ENCODE assay signal across 8 cellular contexts in the genomic region with DNA sequence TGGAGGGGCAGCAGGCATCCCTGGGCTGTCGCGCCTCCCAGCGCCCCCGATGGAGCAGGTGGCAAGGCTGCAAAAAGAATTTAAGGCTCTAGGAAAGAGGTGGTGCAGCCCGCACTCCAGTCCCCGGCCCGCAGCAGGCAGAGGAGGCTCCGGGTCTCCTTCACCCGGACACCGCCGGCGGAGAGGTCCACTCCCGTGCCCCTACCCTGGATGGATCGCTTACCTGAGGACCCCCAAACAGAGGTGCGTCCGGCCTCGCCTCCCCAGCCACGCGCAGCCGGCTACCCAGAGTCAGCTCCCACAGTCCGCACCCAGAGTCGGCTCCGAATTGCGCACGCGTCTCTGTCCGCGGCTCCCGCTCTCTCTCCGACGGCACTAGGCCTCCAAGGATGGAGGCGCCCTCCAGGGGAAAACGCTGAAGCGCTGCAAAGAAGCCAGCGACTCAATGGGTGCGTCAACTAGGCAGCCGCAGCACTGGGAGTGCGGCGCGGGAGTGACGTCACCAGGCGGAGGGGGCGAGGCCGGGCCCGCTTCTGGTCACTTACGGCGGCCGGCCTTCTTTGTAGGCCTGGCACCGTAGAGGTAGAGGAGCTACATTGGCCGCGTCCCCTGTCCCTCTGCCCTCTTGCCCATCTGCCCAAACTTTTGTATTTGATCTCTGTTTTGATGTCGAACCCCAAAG. TPM values are rescaled to one million over a fixed set of nuclear protein-coding genes. Genes with fewer than 3 reads are reported as not detected.
DNase-seq lines count a peak whose midpoint lies in the region; ATAC-seq and TF ChIP-seq lines count a peak whose summit lies in the region.

A gene with protein sequence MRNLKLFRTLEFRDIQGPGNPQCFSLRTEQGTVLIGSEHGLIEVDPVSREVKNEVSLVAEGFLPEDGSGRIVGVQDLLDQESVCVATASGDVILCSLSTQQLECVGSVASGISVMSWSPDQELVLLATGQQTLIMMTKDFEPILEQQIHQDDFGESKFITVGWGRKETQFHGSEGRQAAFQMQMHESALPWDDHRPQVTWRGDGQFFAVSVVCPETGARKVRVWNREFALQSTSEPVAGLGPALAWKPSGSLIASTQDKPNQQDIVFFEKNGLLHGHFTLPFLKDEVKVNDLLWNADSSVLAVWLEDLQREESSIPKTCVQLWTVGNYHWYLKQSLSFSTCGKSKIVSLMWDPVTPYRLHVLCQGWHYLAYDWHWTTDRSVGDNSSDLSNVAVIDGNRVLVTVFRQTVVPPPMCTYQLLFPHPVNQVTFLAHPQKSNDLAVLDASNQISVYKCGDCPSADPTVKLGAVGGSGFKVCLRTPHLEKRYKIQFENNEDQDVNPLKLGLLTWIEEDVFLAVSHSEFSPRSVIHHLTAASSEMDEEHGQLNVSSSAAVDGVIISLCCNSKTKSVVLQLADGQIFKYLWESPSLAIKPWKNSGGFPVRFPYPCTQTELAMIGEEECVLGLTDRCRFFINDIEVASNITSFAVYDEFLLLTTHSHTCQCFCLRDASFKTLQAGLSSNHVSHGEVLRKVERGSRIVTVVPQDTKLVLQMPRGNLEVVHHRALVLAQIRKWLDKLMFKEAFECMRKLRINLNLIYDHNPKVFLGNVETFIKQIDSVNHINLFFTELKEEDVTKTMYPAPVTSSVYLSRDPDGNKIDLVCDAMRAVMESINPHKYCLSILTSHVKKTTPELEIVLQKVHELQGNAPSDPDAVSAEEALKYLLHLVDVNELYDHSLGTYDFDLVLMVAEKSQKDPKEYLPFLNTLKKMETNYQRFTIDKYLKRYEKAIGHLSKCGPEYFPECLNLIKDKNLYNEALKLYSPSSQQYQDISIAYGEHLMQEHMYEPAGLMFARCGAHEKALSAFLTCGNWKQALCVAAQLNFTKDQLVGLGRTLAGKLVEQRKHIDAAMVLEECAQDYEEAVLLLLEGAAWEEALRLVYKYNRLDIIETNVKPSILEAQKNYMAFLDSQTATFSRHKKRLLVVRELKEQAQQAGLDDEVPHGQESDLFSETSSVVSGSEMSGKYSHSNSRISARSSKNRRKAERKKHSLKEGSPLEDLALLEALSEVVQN (N-terminal part only) (minus strand): TSS at position 484 of the 682 bp plus-strand sequence. CDS start 2,978 bp downstream, outside the sequence.

- H3K9me3 ChIP-seq in ovary (no peaks in the 10 kb centered on the region), thyroid gland (no peaks in the 10 kb centered on the region)

- H3K27me3 ChIP-seq in ovary = no peaks in the 10 kb centered on the region
- H3K27me3 ChIP-seq in thyroid gland = no peaks in the 10 kb centered on the region

- H3K27ac ChIP-seq in ovary = peak within 1 kb of the TSS; percentile 69 to 87
- peak within 1 kb of the TSS; percentile 86 to 96 (median 89) for H3K27ac ChIP-seq in thyroid gland

- WGBS in ovary, 3 donors = 0 to 1% (median 0%) methylated on average over 25 to 52 of the region's 52 CpGs
- 0 to 1% methylated on average over 1 to 49 of the region's 52 CpGs for WGBS in thyroid gland, 2 donors

- H3K9me3 Mint-ChIP-seq in activated naive CD4-positive, alpha-beta T cell treated with anti-CD3 and anti-CD28 coated beads, Interleukin-2, amount 50 U/mL, for 72 hours = no peaks in the 10 kb centered on the region

- TF ChIP-seq POLR2A in GM10847 (IDR thresholded peaks at IDR 0.05; ENCODE audit: extremely low read depth, insufficient read length) (peak; percentile 48), ovary (IDR thresholded peaks at IDR 0.05) (peak; percentile 54), thyroid gland (IDR thresholded peaks at IDR 0.05) (peak in 1 of 2 donors; percentile 74)

- H3K36me3 Mint-ChIP-seq in activated naive CD4-positive, alpha-beta T cell treated with anti-CD3 and anti-CD28 coated beads, Interleukin-2, amount 50 U/mL, for 72 hours = peaks cover 0 to 17% of the 10 kb centered on the region in 2 donors

- TF ChIP-seq CTCF in ovary (IDR thresholded peaks at IDR 0.05) = peak in 2 of 3 donors; percentile 18
- TF ChIP-seq CTCF in thyroid gland (IDR thresholded peaks at IDR 0.05) = peak in 2 of 6 experiments; percentile 13 to 34

- H3K4me3 ChIP-seq in ovary (peak within 1 kb of the TSS; percentile 44), thyroid gland (replicated peaks in 1 of 3) (peak within 1 kb of the TSS; percentile 76 to 99 (median 95))

- ATAC-seq in HG02610 (IDR thresholded peaks at IDR 0.05; ENCODE audit: unreplicated experiment) (peak; percentile 90), SK-N-SH treated with all-trans-retinoic acid at 6 μM for 48 hours (peak; percentile 92)
- peak; percentile 91 to 93 for ATAC-seq in activated naive CD4-positive, alpha-beta T cell treated with anti-CD3 and anti-CD28 coated beads, Interleukin-2, amount 50 U/mL, for 72 hours

- intact Hi-C loops in head of caudate nucleus (cut with DNase I) = loop anchor here (10.0 kb wide), 2 partner anchors 81 to 191 kb away; a partner anchor contains a TSS
- intact Hi-C loops in ovary (cut with DNase I) = loop anchor here in 1 of 4 donors (1.0 kb wide), 1 partner anchor 80 kb away; a partner anchor contains a TSS
- intact Hi-C loops in thyroid gland (cut with DNase I) = no loop called here

- no peak for TF ChIP-seq EP300 in ovary (IDR thresholded peaks at IDR 0.05)

- DNase-seq in NCI-H1092 (lab: John Stamatoyannopoulos, UW) (peak; percentile 93), head of caudate nucleus (peak; percentile 82 to 98 (median 95)), ovary (peak; percentile 91 to 95 (median 94)), thyroid gland (peak; percentile 92 to 93)
- DNase-seq in activated naive CD4-positive, alpha-beta T cell treated with anti-CD3 and anti-CD28 coated beads, Interleukin-2, amount 50 U/mL, for 72 hours (ENCODE audit: low spot score in 2 of 2) = peak; percentile 87 to 91

- H3K27ac Mint-ChIP-seq in activated naive CD4-positive, alpha-beta T cell treated with anti-CD3 and anti-CD28 coated beads, Interleukin-2, amount 50 U/mL, for 72 hours = peak within 1 kb of the TSS; percentile 98 to 99

- H3K4me1 ChIP-seq in ovary (ENCODE audit: insufficient read depth) (peaks cover 5% of the 10 kb centered on the region), thyroid gland (peaks cover 15 to 44% of the 10 kb centered on the region in 2 donors)

- H3K36me3 ChIP-seq in ovary (no peaks in the 10 kb centered on the region), thyroid gland (no peaks in the 10 kb centered on the region)

TF ChIP-seq in SK-N-SH treated with all-trans-retinoic acid at 6 μM for 48 hours, 23 proteins besides CTCF, POLR2A, EP300 and RAD21:
- TF ChIP-seq ZNF70 (CRISPR knock-in tag; IDR thresholded peaks at IDR 0.05) (no peak), OSR1 (CRISPR knock-in tag; IDR thresholded peaks at IDR 0.05) (no peak), ZNF565 (CRISPR knock-in tag; conservative IDR thresholded peaks at IDR 0.05; ENCODE audit: low read depth) (0 out of 2 replicates have a peak, but pooled peaks have one; percentile 36)
- TF ChIP-seq, protein P1, sequence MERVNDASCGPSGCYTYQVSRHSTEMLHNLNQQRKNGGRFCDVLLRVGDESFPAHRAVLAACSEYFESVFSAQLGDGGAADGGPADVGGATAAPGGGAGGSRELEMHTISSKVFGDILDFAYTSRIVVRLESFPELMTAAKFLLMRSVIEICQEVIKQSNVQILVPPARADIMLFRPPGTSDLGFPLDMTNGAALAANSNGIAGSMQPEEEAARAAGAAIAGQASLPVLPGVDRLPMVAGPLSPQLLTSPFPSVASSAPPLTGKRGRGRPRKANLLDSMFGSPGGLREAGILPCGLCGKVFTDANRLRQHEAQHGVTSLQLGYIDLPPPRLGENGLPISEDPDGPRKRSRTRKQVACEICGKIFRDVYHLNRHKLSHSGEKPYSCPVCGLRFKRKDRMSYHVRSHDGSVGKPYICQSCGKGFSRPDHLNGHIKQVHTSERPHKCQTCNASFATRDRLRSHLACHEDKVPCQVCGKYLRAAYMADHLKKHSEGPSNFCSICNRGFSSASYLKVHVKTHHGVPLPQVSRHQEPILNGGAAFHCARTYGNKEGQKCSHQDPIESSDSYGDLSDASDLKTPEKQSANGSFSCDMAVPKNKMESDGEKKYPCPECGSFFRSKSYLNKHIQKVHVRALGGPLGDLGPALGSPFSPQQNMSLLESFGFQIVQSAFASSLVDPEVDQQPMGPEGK (CRISPR knock-in tag; IDR thresholded peaks at IDR 0.05; ENCODE audit: borderline replicate concordance) = peak; percentile 77; the same call in 1 of the 2 replicates
- TF ChIP-seq, protein P2, sequence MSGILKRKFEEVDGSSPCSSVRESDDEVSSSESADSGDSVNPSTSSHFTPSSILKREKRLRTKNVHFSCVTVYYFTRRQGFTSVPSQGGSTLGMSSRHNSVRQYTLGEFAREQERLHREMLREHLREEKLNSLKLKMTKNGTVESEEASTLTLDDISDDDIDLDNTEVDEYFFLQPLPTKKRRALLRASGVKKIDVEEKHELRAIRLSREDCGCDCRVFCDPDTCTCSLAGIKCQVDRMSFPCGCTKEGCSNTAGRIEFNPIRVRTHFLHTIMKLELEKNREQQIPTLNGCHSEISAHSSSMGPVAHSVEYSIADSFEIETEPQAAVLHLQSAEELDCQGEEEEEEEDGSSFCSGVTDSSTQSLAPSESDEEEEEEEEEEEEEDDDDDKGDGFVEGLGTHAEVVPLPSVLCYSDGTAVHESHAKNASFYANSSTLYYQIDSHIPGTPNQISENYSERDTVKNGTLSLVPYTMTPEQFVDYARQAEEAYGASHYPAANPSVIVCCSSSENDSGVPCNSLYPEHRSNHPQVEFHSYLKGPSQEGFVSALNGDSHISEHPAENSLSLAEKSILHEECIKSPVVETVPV (CRISPR knock-in tag; IDR thresholded peaks at IDR 0.05) = no peak

RNA-seq across cellular contexts. Expression of the gene that starts here (rescaled TPM):
- 10 to 100 TPM; 22.0 to 32.4 TPM for total RNA-seq in activated naive CD4-positive, alpha-beta T cell treated with anti-CD3 and anti-CD28 coated beads, Interleukin-2, amount 50 U/mL, for 72 hours
- 10 to 100 TPM; 17.9 to 70.9 (median 36.5) TPM for total RNA-seq in ovary
- 10 to 100 TPM; 15.7 to 34.3 TPM for polyA plus RNA-seq in ovary
- total RNA-seq in thyroid gland = 10 to 100 TPM; 31.3 to 37.8 (median 34.4) TPM

Comparison
In these comparisons a context has a peak if more than half of its experiments do, and no peak if none do; other contexts are left out.
1. Peak in every context shown above with its lines: DNase-seq, ATAC-seq, H3K4me3 ChIP-seq and H3K27ac ChIP-seq.